Comparison of ENCODE assay signal across 1 cellular context in the genomic region with DNA sequence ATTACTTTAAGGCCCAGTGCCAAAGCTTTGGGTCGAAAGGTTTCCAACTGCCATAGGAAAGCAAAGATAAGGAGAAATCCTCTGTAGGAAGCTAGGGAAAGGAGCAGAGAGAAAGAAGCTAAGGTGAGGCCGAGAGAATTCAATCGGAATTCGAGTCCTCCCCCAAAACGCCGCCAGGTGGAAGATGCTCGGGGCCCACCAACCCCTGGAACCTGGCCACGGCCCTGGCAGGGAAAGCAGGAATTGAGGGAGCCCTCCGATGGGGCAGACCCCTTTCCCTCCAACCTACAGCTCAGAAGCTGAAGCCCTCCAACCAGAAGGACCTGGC.
TF ChIP-seq lines count a peak whose summit lies in the region.

No MANE protein-coding gene starts in this region.

TF ChIP-seq in GM23338, 12 proteins besides CTCF, POLR2A, EP300 and RAD21 (continued from another document):
- TF ChIP-seq, protein P1, sequence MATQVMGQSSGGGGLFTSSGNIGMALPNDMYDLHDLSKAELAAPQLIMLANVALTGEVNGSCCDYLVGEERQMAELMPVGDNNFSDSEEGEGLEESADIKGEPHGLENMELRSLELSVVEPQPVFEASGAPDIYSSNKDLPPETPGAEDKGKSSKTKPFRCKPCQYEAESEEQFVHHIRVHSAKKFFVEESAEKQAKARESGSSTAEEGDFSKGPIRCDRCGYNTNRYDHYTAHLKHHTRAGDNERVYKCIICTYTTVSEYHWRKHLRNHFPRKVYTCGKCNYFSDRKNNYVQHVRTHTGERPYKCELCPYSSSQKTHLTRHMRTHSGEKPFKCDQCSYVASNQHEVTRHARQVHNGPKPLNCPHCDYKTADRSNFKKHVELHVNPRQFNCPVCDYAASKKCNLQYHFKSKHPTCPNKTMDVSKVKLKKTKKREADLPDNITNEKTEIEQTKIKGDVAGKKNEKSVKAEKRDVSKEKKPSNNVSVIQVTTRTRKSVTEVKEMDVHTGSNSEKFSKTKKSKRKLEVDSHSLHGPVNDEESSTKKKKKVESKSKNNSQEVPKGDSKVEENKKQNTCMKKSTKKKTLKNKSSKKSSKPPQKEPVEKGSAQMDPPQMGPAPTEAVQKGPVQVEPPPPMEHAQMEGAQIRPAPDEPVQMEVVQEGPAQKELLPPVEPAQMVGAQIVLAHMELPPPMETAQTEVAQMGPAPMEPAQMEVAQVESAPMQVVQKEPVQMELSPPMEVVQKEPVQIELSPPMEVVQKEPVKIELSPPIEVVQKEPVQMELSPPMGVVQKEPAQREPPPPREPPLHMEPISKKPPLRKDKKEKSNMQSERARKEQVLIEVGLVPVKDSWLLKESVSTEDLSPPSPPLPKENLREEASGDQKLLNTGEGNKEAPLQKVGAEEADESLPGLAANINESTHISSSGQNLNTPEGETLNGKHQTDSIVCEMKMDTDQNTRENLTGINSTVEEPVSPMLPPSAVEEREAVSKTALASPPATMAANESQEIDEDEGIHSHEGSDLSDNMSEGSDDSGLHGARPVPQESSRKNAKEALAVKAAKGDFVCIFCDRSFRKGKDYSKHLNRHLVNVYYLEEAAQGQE (IDR thresholded peaks at IDR 0.05; ENCODE audit: unreplicated experiment), result no peak
- no peak for TF ChIP-seq EZH2 (IDR thresholded peaks at IDR 0.05; ENCODE audit: low read depth, unreplicated experiment)
- TF ChIP-seq, protein P2, sequence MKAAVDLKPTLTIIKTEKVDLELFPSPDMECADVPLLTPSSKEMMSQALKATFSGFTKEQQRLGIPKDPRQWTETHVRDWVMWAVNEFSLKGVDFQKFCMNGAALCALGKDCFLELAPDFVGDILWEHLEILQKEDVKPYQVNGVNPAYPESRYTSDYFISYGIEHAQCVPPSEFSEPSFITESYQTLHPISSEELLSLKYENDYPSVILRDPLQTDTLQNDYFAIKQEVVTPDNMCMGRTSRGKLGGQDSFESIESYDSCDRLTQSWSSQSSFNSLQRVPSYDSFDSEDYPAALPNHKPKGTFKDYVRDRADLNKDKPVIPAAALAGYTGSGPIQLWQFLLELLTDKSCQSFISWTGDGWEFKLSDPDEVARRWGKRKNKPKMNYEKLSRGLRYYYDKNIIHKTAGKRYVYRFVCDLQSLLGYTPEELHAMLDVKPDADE (IDR thresholded peaks at IDR 0.05), result no peak
- no peak for TF ChIP-seq POLR2AphosphoS5 (IDR thresholded peaks at IDR 0.05; ENCODE audit: low read depth)
- TF ChIP-seq, protein P3, sequence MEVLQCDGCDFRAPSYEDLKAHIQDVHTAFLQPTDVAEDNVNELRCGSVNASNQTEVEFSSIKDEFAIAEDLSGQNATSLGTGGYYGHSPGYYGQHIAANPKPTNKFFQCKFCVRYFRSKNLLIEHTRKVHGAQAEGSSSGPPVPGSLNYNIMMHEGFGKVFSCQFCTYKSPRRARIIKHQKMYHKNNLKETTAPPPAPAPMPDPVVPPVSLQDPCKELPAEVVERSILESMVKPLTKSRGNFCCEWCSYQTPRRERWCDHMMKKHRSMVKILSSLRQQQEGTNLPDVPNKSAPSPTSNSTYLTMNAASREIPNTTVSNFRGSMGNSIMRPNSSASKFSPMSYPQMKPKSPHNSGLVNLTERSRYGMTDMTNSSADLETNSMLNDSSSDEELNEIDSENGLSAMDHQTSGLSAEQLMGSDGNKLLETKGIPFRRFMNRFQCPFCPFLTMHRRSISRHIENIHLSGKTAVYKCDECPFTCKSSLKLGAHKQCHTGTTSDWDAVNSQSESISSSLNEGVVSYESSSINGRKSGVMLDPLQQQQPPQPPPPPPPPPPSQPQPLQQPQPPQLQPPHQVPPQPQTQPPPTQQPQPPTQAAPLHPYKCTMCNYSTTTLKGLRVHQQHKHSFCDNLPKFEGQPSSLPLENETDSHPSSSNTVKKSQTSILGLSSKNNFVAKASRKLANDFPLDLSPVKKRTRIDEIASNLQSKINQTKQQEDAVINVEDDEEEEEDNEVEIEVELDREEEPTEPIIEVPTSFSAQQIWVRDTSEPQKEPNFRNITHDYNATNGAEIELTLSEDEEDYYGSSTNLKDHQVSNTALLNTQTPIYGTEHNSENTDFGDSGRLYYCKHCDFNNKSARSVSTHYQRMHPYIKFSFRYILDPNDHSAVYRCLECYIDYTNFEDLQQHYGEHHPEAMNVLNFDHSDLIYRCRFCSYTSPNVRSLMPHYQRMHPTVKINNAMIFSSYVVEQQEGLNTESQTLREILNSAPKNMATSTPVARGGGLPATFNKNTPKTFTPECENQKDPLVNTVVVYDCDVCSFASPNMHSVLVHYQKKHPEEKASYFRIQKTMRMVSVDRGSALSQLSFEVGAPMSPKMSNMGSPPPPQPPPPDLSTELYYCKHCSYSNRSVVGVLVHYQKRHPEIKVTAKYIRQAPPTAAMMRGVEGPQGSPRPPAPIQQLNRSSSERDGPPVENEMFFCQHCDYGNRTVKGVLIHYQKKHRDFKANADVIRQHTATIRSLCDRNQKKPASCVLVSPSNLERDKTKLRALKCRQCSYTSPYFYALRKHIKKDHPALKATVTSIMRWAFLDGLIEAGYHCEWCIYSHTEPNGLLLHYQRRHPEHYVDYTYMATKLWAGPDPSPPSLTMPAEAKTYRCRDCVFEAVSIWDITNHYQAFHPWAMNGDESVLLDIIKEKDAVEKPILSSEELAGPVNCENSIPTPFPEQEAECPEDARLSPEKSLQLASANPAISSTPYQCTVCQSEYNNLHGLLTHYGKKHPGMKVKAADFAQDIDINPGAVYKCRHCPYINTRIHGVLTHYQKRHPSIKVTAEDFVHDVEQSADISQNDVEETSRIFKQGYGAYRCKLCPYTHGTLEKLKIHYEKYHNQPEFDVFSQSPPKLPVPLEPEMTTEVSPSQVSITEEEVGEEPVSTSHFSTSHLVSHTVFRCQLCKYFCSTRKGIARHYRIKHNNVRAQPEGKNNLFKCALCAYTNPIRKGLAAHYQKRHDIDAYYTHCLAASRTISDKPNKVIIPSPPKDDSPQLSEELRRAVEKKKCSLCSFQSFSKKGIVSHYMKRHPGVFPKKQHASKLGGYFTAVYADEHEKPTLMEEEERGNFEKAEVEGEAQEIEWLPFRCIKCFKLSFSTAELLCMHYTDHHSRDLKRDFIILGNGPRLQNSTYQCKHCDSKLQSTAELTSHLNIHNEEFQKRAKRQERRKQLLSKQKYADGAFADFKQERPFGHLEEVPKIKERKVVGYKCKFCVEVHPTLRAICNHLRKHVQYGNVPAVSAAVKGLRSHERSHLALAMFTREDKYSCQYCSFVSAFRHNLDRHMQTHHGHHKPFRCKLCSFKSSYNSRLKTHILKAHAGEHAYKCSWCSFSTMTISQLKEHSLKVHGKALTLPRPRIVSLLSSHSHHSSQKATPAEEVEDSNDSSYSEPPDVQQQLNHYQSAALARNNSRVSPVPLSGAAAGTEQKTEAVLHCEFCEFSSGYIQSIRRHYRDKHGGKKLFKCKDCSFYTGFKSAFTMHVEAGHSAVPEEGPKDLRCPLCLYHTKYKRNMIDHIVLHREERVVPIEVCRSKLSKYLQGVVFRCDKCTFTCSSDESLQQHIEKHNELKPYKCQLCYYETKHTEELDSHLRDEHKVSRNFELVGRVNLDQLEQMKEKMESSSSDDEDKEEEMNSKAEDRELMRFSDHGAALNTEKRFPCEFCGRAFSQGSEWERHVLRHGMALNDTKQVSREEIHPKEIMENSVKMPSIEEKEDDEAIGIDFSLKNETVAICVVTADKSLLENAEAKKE (CRISPR knock-in tag; IDR thresholded peaks at IDR 0.05), result no peak
TF ChIP-seq in GM23338: peak in this region for 0.
